23 cellular contexts compared by ENCODE assay signal in genomic region chr14:94995551-94995950, GRCh38.
"Had no signal": no experiment of that assay in that cellular context is flagged by ENCODE, and none has a peak within 500 bp of the region (broad histone marks: within the 10 kb centered on the region; RNA-seq: fewer than 3 reads in every experiment).

No MANE protein-coding gene starts in this region.

- H3K4me1 ChIP-seq: SJSA1 had no signal

- H3K27me3 ChIP-seq: MG63, SJSA1 had no signal

- H3K9me3 ChIP-seq: MG63, SJSA1 had no signal

- DNase-seq: Karpas-422, KG1, MG63, NCI-H1092, NCI-H1105 treated with DMSO at 0.1 percent for 48 hours, NCI-H1417 treated with DMSO at 0.1 percent for 48 hours, NCI-H146, NCI-H1694 treated with DMSO at 0.1 percent for 48 hours, NCI-H1930, NCI-H2081, NCI-H2107, NCI-H2227 treated with DMSO at 0.1 percent for 48 hours, NCI-H524, NCI-H526 treated with DMSO at 0.1 percent for 48 hours, NCI-H774, Right ventricle myocardium superior, RPMI8226, SIG-M5 had no signal

- H3K36me3 ChIP-seq: MG63, SJSA1 had no signal

- H3K4me3 ChIP-seq: MG63, SJSA1, SK-N-MC had no signal

- FAIRE-seq: HTR-8/SVneo, RCC 7860 had no signal

- H3K27ac ChIP-seq: HL-60, SJSA1, SK-N-MC had no signal
